8 cellular contexts compared by ENCODE assay signal in the genomic region with DNA sequence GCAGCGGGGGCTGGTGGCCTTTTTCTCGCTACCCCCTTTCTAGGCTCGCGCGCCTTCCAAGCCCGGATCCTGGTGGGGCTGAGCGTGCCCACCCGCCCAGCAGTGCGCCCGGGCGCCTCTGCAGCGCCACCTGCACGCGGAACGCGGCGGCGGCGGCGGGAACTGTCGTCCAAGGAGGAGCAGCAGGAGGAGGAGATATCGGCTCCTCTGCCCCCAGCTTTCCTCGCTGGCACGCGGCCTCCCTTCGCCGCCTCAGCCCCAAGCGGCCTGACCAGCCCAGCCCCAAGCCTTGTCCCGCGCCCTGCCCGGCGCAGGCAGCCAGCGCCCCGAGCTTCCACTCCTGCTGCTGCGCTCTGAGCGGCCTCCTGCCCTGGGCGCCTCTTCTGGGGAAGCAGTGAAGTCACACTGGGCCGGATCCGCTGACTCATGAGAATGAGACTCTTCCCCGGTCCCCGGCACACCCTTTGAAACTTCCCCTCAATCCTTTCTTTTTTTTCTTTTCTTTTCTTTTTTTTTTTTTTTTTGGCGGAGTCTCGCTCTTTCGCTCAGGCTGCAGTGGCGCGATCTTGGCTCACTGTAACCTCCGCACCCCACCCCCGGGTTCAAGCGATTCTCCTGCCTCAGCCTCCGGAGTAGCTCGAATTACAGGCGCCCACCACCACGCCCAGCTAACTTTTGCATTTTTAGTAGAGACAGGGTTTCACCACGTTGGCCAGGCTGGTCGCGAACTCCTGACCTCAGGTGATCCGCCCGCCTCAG. TPM values are rescaled to one million over a fixed set of nuclear protein-coding genes. Genes with fewer than 3 reads are reported as not detected.
A peak's percentile ranks its signal among the peaks of the same experiment; 100 is the strongest.
DNase-seq lines count a peak whose midpoint lies in the region; ATAC-seq and TF ChIP-seq lines count a peak whose summit lies in the region.

No MANE protein-coding gene starts in this region.

- no peak overlapping the region for H3K27ac Mint-ChIP-seq in activated naive CD8-positive, alpha-beta T cell treated with anti-CD3 and anti-CD28 coated beads for 36 hours

- peak overlapping the region; percentile 55 for H3K4me3 Mint-ChIP-seq in activated naive CD8-positive, alpha-beta T cell treated with anti-CD3 and anti-CD28 coated beads for 36 hours

- peaks cover 17% of the 10 kb centered on the region for H3K4me1 Mint-ChIP-seq in activated naive CD8-positive, alpha-beta T cell treated with anti-CD3 and anti-CD28 coated beads for 36 hours

- no peaks in the 10 kb centered on the region for H3K9me3 Mint-ChIP-seq in activated naive CD8-positive, alpha-beta T cell treated with anti-CD3 and anti-CD28 coated beads for 36 hours

- H3K9me3 ChIP-seq in SK-N-MC (ENCODE audit: low read depth, low read length) = no peaks in the 10 kb centered on the region
- H3K9me3 ChIP-seq in heart left ventricle = no peaks in the 10 kb centered on the region

- H3K27me3 Mint-ChIP-seq in activated naive CD8-positive, alpha-beta T cell treated with anti-CD3 and anti-CD28 coated beads for 36 hours = no peaks in the 10 kb centered on the region

- H3K27ac ChIP-seq in SK-N-MC (peak overlapping the region; percentile 80; the same call in 1 of the 2 replicates), heart left ventricle (peak overlapping the region in 11 of 12 donors; percentile 62 to 88 (median 75))

- peak; percentile 21; the same call in 1 of the 2 replicates for TF ChIP-seq CTCF in AG10803 (conservative IDR thresholded peaks at IDR 0.05; ENCODE audit: low read length)
- peak; percentile 53 to 78 (median 64) for TF ChIP-seq CTCF in heart left ventricle (IDR thresholded peaks at IDR 0.05)

- no peak overlapping the region for H3K9ac ChIP-seq in SK-N-MC (ENCODE audit: insufficient read length)

- H3K4me1 ChIP-seq in heart left ventricle = peaks cover 0 to 30% (median 7%) of the 10 kb centered on the region in 12 donors

- no peak for TF ChIP-seq POLR2A in heart left ventricle (IDR thresholded peaks at IDR 0.05)

- H3K36me3 ChIP-seq in SK-N-MC (ENCODE audit: insufficient read depth, low read length) = no peaks in the 10 kb centered on the region; the same call in 1 of the 2 replicates
- H3K36me3 ChIP-seq in heart left ventricle = no peaks in the 10 kb centered on the region

- H3K4me3 ChIP-seq in AG10803 (ENCODE audit: low read length) = peak overlapping the region; percentile 30
- H3K4me3 ChIP-seq in SK-N-MC = peak overlapping the region; percentile 66
- peak overlapping the region in 11 of 12 donors; percentile 31 to 61 (median 46) for H3K4me3 ChIP-seq in heart left ventricle

- intact Hi-C loops in heart left ventricle (cut with DNase I) = loop anchor here in 8 of 10 donors (1.0 to 10.0 kb wide), 10 partner anchors 38 to 384 kb away; partner anchors contain the start of genes RAB33A (in 3 of the 8), AIFM1 (in 1 of the 8) and XPNPEP2 (in 1 of the 8)
- intact Hi-C loops in posterior vena cava (cut with DNase I) = no loop called here

- H3K36me3 Mint-ChIP-seq in activated naive CD8-positive, alpha-beta T cell treated with anti-CD3 and anti-CD28 coated beads for 36 hours = no peaks in the 10 kb centered on the region

- peaks cover 0 to 9% (median 0%) of the 10 kb centered on the region in 9 donors for H3K27me3 ChIP-seq in heart left ventricle

- ATAC-seq in HG03432 (IDR thresholded peaks at IDR 0.05; ENCODE audit: unreplicated experiment) (peak; percentile 81), heart left ventricle (peak; percentile 44 to 77 (median 76))

- 3 to 43% (median 21%) methylated on average over 34 to 58 of the region's 58 CpGs for WGBS in heart left ventricle, 4 donors

- DNase-seq in AG10803 (ENCODE audit: low read depth) = peak; percentile 78
- peak; percentile 59 for DNase-seq in GM19238 (ENCODE audit: insufficient read length, low spot score)
- peak; percentile 16 for DNase-seq in SK-N-MC (ENCODE audit: low read depth, low spot score)
- DNase-seq in activated naive CD8-positive, alpha-beta T cell treated with anti-CD3 and anti-CD28 coated beads for 36 hours = peak; percentile 66
- peak; percentile 76 to 85 (median 81) for DNase-seq in heart left ventricle
- DNase-seq in posterior vena cava (ENCODE audit: low spot score) = peak; percentile 94
- DNase-seq in ureter (ENCODE audit: low spot score) = peak; percentile 74

RNA-seq across cellular contexts. Expression of gene ELF4, which starts 10.6 kb away (rescaled TPM):
- 10 to 100 TPM; 17.3 to 17.6 TPM for total RNA-seq in activated naive CD8-positive, alpha-beta T cell treated with anti-CD3 and anti-CD28 coated beads for 36 hours
- total RNA-seq in heart left ventricle (10 to 100 TPM in 1 of 9 donors, 1 to 10 TPM in 8; 1.8 to 13.7 (median 3.2) TPM), posterior vena cava (10 to 100 TPM; 13.6 to 13.8 TPM), ureter (28.7 TPM)
- 1 to 10 TPM; 1.3 to 5.3 TPM for polyA plus RNA-seq in heart left ventricle

RNA-seq across cellular contexts. Expression of gene AIFM1, which starts 44.7 kb away (rescaled TPM):
- 10 to 100 TPM; 60.1 to 62.7 TPM for total RNA-seq in activated naive CD8-positive, alpha-beta T cell treated with anti-CD3 and anti-CD28 coated beads for 36 hours
- total RNA-seq in heart left ventricle = 100 to 1,000 TPM in 6 of 9 donors, 10 to 100 TPM in 3; 73.7 to 146 (median 109) TPM
- 100 to 1,000 TPM in 1 of 2 donors, 10 to 100 TPM in 1; 86.7 to 164 TPM for polyA plus RNA-seq in heart left ventricle
- 10 to 100 TPM; 17.5 to 22.6 TPM for total RNA-seq in posterior vena cava
- total RNA-seq in ureter = 28.5 TPM

RNA-seq across cellular contexts. Expression of gene RAB33A, which starts 50.8 kb away (rescaled TPM):
- total RNA-seq in activated naive CD8-positive, alpha-beta T cell treated with anti-CD3 and anti-CD28 coated beads for 36 hours = 10 to 100 TPM; 22.6 to 26.1 TPM
- total RNA-seq in heart left ventricle = 1 to 10 TPM in 5 of 9 donors, under 1 TPM in 4; 0.32 to 7.9 (median 1.5) TPM
- 1 to 10 TPM in 1 of 2 donors, under 1 TPM in 1; 0.23 to 5.8 TPM for polyA plus RNA-seq in heart left ventricle
- total RNA-seq in posterior vena cava = 10 to 100 TPM in 1 of 2 donors, 1 to 10 TPM in 1; 7.4 to 12.7 TPM
- 1.9 TPM for total RNA-seq in ureter

Comparison
In these comparisons a context has a peak if more than half of its experiments do, and no peak if none do; other contexts are left out.
1. Peak in every context shown above with its lines: DNase-seq, ATAC-seq, H3K4me3 ChIP-seq and H3K27ac ChIP-seq.
2. DNase-seq: peak in every context shown above with its lines; median percentile 94 in posterior vena cava; 81 in heart left ventricle; 78 in AG10803; 74 in ureter; 66 in activated naive CD8-positive, alpha-beta T cell treated with anti-CD3 and anti-CD28 coated beads for 36 hours; 59 in GM19238; 16 in SK-N-MC.
3. intact Hi-C loops: an anchor here in heart left ventricle (1.0 to 10.0 kb wide); none called in posterior vena cava.